Comparison of ENCODE assay signal across 8 cellular contexts in genomic region chr22:22508274-22509176, GRCh38. TPM values are rescaled to one million over a fixed set of nuclear protein-coding genes. Genes with fewer than 3 reads are reported as not detected.
A peak's percentile ranks its signal among the peaks of the same experiment; 100 is the strongest.
DNase-seq lines count a peak whose midpoint lies in the region; ATAC-seq and TF ChIP-seq lines count a peak whose summit lies in the region.

TSS of gene ZNF280B (minus strand) at chr22:22508742. CDS start at chr22:22489398, 19,344 bp downstream.

- DNase-seq in DMS114 treated with DMSO at 0.1 percent for 48 hours (lab: John Stamatoyannopoulos, UW; ENCODE audit: unreplicated experiment) (peak; percentile 76), SK-N-DZ (ENCODE audit: low spot score) (peak; percentile 89), cardiac muscle cell (ENCODE audit: low read depth in 1 of 2, low spot score in 1 of 2) (peak; percentile 75 to 92), progenitor cell of endocrine pancreas (ENCODE audit: low spot score, unreplicated experiment) (peak; percentile 77), upper lobe of right lung (peak; percentile 85)
- DNase-seq in activated naive CD4-positive, alpha-beta T cell treated with anti-CD3 and anti-CD28 coated beads, Interleukin-2, amount 50 U/mL, for 16 hours = peak; percentile 85

- H3K27ac ChIP-seq in KMS-11 (no peak within 1 kb of the TSS), cardiac muscle cell (peak within 1 kb of the TSS; percentile 43), upper lobe of right lung (no peak within 1 kb of the TSS)

- no peak within 1 kb of the TSS for H3K4me3 ChIP-seq in KMS-11 (IDR thresholded peaks at IDR 0.05; ENCODE audit: insufficient read depth, low read depth, low read length)
- peak within 1 kb of the TSS; percentile 72 for H3K4me3 ChIP-seq in cardiac muscle cell
- peak within 1 kb of the TSS; percentile 49 for H3K4me3 ChIP-seq in upper lobe of right lung

- H3K4me2 ChIP-seq in KMS-11 = peak within 1 kb of the TSS; percentile 93

- H3K36me3 Mint-ChIP-seq in progenitor cell of endocrine pancreas (ENCODE audit: insufficient read depth) = peaks cover 22% of the 10 kb centered on the region

- no peaks in the 10 kb centered on the region for H3K9me3 ChIP-seq in cardiac muscle cell (ENCODE audit: low read depth)
- no peaks in the 10 kb centered on the region for H3K9me3 ChIP-seq in upper lobe of right lung

- H3K27me3 ChIP-seq in KMS-11 (ENCODE audit: insufficient read depth, low read depth) (no peaks in the 10 kb centered on the region), cardiac muscle cell (no peaks in the 10 kb centered on the region), upper lobe of right lung (peaks cover 12% of the 10 kb centered on the region)

- peaks cover 15% of the 10 kb centered on the region for H3K4me1 Mint-ChIP-seq in progenitor cell of endocrine pancreas (ENCODE audit: low read depth)

- no peaks in the 10 kb centered on the region for H3K36me3 ChIP-seq in KMS-11 (ENCODE audit: insufficient read depth)
- H3K36me3 ChIP-seq in cardiac muscle cell = no peaks in the 10 kb centered on the region
- H3K36me3 ChIP-seq in upper lobe of right lung = no peaks in the 10 kb centered on the region

- H3K9me3 Mint-ChIP-seq in progenitor cell of endocrine pancreas (ENCODE audit: low read depth) = peaks cover 13% of the 10 kb centered on the region

- H4K20me1 ChIP-seq in KMS-11 (ENCODE audit: insufficient read depth) = no peaks in the 10 kb centered on the region

- peak; percentile 72 for TF ChIP-seq CTCF in KMS-11 (conservative IDR thresholded peaks at IDR 0.05; ENCODE audit: low read depth, low read length)
- peak; percentile 74 for TF ChIP-seq CTCF in cardiac muscle cell (IDR thresholded peaks at IDR 0.05; ENCODE audit: low read depth, low read length)
- TF ChIP-seq CTCF in progenitor cell of endocrine pancreas (IDR thresholded peaks at IDR 0.05; ENCODE audit: unreplicated experiment) = peak; percentile 79
- peak; percentile 48 for TF ChIP-seq CTCF in upper lobe of right lung (IDR thresholded peaks at IDR 0.05)

- H3K4me3 Mint-ChIP-seq in progenitor cell of endocrine pancreas (ENCODE audit: low read depth) = peak within 1 kb of the TSS; percentile 76

- peak within 1 kb of the TSS; percentile 79 for H2AFZ ChIP-seq in KMS-11 (ENCODE audit: low read depth)

- no peaks in the 10 kb centered on the region for H3K79me2 ChIP-seq in KMS-11 (ENCODE audit: insufficient read depth, low read depth)

- peak within 1 kb of the TSS; percentile 65 for H3K27ac Mint-ChIP-seq in progenitor cell of endocrine pancreas

- intact Hi-C loops in upper lobe of right lung (cut with DNase I) = no loop called here

- peaks cover 8% of the 10 kb centered on the region for H3K4me1 ChIP-seq in KMS-11 (ENCODE audit: low read depth, poor library complexity, severe bottlenecking)
- H3K4me1 ChIP-seq in cardiac muscle cell (ENCODE audit: low read depth) = no peaks in the 10 kb centered on the region
- H3K4me1 ChIP-seq in upper lobe of right lung = no peaks in the 10 kb centered on the region

- ATAC-seq in GM21528 (IDR thresholded peaks at IDR 0.05; ENCODE audit: low FRiP score, unreplicated experiment) (peak; percentile 67), upper lobe of right lung (peak; percentile 98)

- H3K9ac ChIP-seq in KMS-11 = peak within 1 kb of the TSS; percentile 35; the same call in 1 of the 2 replicates

- H3K27me3 Mint-ChIP-seq in progenitor cell of endocrine pancreas = peaks cover 21% of the 10 kb centered on the region

RNA-seq across cellular contexts. Expression of gene ZNF280B, which starts in this region (rescaled TPM):
- polyA plus RNA-seq in SK-N-DZ (2014; cell fraction: cytosol; rRNA removed) = 2.4 and 3.3 TPM in 2 replicates
- 3.0 TPM in 2 replicates for polyA plus RNA-seq in SK-N-DZ (2014; cell fraction: nucleus; rRNA removed)
- total RNA-seq in cardiac muscle cell (0.46 and 0.86 TPM in 2 replicates), progenitor cell of endocrine pancreas (7.0 and 7.3 TPM in 2 replicates), upper lobe of right lung (0.49 TPM)
- polyA plus RNA-seq in cardiac muscle cell = 1.9 and 2.5 TPM in 2 replicates

Comparison
In these comparisons a context has a peak if more than half of its experiments do, and no peak if none do; other contexts are left out.
1. Peak in DNase-seq, ATAC-seq and H3K4me3 ChIP-seq in upper lobe of right lung; RNA of the gene not detected or under 1 TPM.